11 cellular contexts compared by ENCODE assay signal in genomic region chr6:66538548-66539135, GRCh38.
"Had no signal": no experiment of that assay in that cellular context is flagged by ENCODE, and none has a peak within 500 bp of the region (broad histone marks: within the 10 kb centered on the region; RNA-seq: fewer than 3 reads in every experiment).

No MANE protein-coding gene starts in this region.

- DNase-seq: activated CD4-positive, alpha-beta T cell treated with anti-CD3 and anti-CD28 coated beads, Interleukin-2, amount 50 U/mL, for 1 hour; activated naive CD4-positive, alpha-beta T cell treated with anti-CD3 and anti-CD28 coated beads, Interleukin-2, amount 10 ng/mL, durations not matched to agents 7 days and 5 days; glutamatergic neuron; left colon; mucosa of descending colon; natural killer cell; occipital lobe; right lobe of liver; stimulated activated naive CD4-positive, alpha-beta T cell; T-helper 17 cell; upper lobe of left lung had no signal

- ATAC-seq: left colon, mucosa of descending colon, natural killer cell, right lobe of liver, T-helper 17 cell had no signal
